ENCODE assay signal across 8 cellular contexts in genomic region chr19:1093811-1094553, GRCh38. TPM values are rescaled to one million over a fixed set of nuclear protein-coding genes. Genes with fewer than 3 reads are reported as not detected.
A peak's percentile ranks its signal among the peaks of the same experiment; 100 is the strongest.
DNase-seq lines count a peak whose midpoint lies in the region; ATAC-seq lines count a peak whose summit lies in the region.

No MANE protein-coding gene starts in this region.

- H3K27ac ChIP-seq in HUES48 (ENCODE audit: low read depth, low read length): no peak overlapping the region

- H3K4me3 Mint-ChIP-seq in activated T-helper 1 cell treated with anti-CD3 and anti-CD28 coated beads, Interleukin-12 subunit alpha, Interleukin-12 subunit beta, Interleukin-2, Interleukin-4 antibody, amounts not matched to agents 30 ng/mL and 10 ng/mL and 1 ng/mL, durations not matched to agents 14 hours and 24 hours and 36 hours: peak overlapping the region; percentile 94
- peak overlapping the region; percentile 87 for H3K4me3 Mint-ChIP-seq in stimulated activated effector memory CD8-positive, alpha-beta T cell treated with anti-CD3 and anti-CD28 coated beads, Interleukin-12 subunit alpha, Interleukin-12 subunit beta, amount 100 ng/mL, for 72 hours

- H3K27me3 Mint-ChIP-seq in activated T-helper 1 cell treated with anti-CD3 and anti-CD28 coated beads, Interleukin-12 subunit alpha, Interleukin-12 subunit beta, Interleukin-2, Interleukin-4 antibody, amounts not matched to agents 30 ng/mL and 10 ng/mL and 1 ng/mL, durations not matched to agents 14 hours and 24 hours and 36 hours (ENCODE audit: insufficient read depth): no peaks in the 10 kb centered on the region

- H3K27me3 ChIP-seq in HUES48 (ENCODE audit: control insufficient read depth, insufficient read depth, low read length) (no peaks in the 10 kb centered on the region), iPS-15b (ENCODE audit: control insufficient read depth, insufficient read depth, low read length) (no peaks in the 10 kb centered on the region)

- H3K27ac Mint-ChIP-seq in activated T-helper 1 cell treated with anti-CD3 and anti-CD28 coated beads, Interleukin-12 subunit alpha, Interleukin-12 subunit beta, Interleukin-2, Interleukin-4 antibody, amounts not matched to agents 30 ng/mL and 10 ng/mL and 1 ng/mL, durations not matched to agents 14 hours and 24 hours and 36 hours: peak overlapping the region; percentile 84
- H3K27ac Mint-ChIP-seq in stimulated activated effector memory CD8-positive, alpha-beta T cell treated with anti-CD3 and anti-CD28 coated beads, Interleukin-12 subunit alpha, Interleukin-12 subunit beta, amount 100 ng/mL, for 72 hours: peak overlapping the region; percentile 94

- H3K9me3 ChIP-seq in HUES48 (ENCODE audit: control insufficient read depth, insufficient read depth, low read length): no peaks in the 10 kb centered on the region
- no peaks in the 10 kb centered on the region for H3K9me3 ChIP-seq in iPS-15b (ENCODE audit: control insufficient read depth, insufficient read depth, low read length)

- intact Hi-C loops in activated T-helper 1 cell treated with anti-CD3 and anti-CD28 coated beads, Interleukin-12 subunit alpha, Interleukin-12 subunit beta, Interleukin-2, Interleukin-4 antibody, amounts not matched to agents 30 ng/mL and 10 ng/mL and 1 ng/mL, durations not matched to agents 14 hours and 24 hours and 36 hours (cut with micrococcal nuclease): no loop called here

- H3K4me1 ChIP-seq in HUES48 (ENCODE audit: control insufficient read depth, insufficient read depth, low read length): peaks cover 5% of the 10 kb centered on the region; the same call in 1 of the 2 replicates
- no peaks in the 10 kb centered on the region for H3K4me1 ChIP-seq in iPS-15b (ENCODE audit: control insufficient read depth, insufficient read depth, low read length)

- H3K36me3 ChIP-seq in HUES48 (ENCODE audit: control insufficient read depth, insufficient read depth, low read length) (peaks cover 38% of the 10 kb centered on the region), iPS-15b (ENCODE audit: control insufficient read depth, insufficient read depth, low read length) (peaks cover 23% of the 10 kb centered on the region)

- peaks cover 30% of the 10 kb centered on the region for H3K4me1 Mint-ChIP-seq in activated T-helper 1 cell treated with anti-CD3 and anti-CD28 coated beads, Interleukin-12 subunit alpha, Interleukin-12 subunit beta, Interleukin-2, Interleukin-4 antibody, amounts not matched to agents 30 ng/mL and 10 ng/mL and 1 ng/mL, durations not matched to agents 14 hours and 24 hours and 36 hours (ENCODE audit: low read depth)
- peaks cover 62% of the 10 kb centered on the region for H3K4me1 Mint-ChIP-seq in stimulated activated effector memory CD8-positive, alpha-beta T cell treated with anti-CD3 and anti-CD28 coated beads, Interleukin-12 subunit alpha, Interleukin-12 subunit beta, amount 100 ng/mL, for 72 hours

- ATAC-seq in stimulated activated effector memory CD8-positive, alpha-beta T cell treated with anti-CD3 and anti-CD28 coated beads, Interleukin-12 subunit alpha, Interleukin-12 subunit beta, amount 100 ng/mL, for 72 hours: no peak
- no peak for ATAC-seq in GM21390 (IDR thresholded peaks at IDR 0.05; ENCODE audit: unreplicated experiment)
- no peak for ATAC-seq in GM21423 (IDR thresholded peaks at IDR 0.05; ENCODE audit: unreplicated experiment)
- no peak for ATAC-seq in HG02885 (IDR thresholded peaks at IDR 0.05; ENCODE audit: poor library complexity, unreplicated experiment)

- H3K9ac ChIP-seq in HUES48 (ENCODE audit: low read depth, low read length) (peak overlapping the region; percentile 70), iPS-15b (ENCODE audit: low read depth, low read length) (peak overlapping the region; percentile 90)

- peak overlapping the region; percentile 95 for H3K4me3 ChIP-seq in HUES48 (ENCODE audit: low read depth, low read length)
- peak overlapping the region; percentile 78 for H3K4me3 ChIP-seq in iPS-15b (ENCODE audit: low read depth, low read length)

- peaks cover 3% of the 10 kb centered on the region for H3K36me3 Mint-ChIP-seq in activated T-helper 1 cell treated with anti-CD3 and anti-CD28 coated beads, Interleukin-12 subunit alpha, Interleukin-12 subunit beta, Interleukin-2, Interleukin-4 antibody, amounts not matched to agents 30 ng/mL and 10 ng/mL and 1 ng/mL, durations not matched to agents 14 hours and 24 hours and 36 hours (ENCODE audit: low read depth)
- H3K36me3 Mint-ChIP-seq in stimulated activated effector memory CD8-positive, alpha-beta T cell treated with anti-CD3 and anti-CD28 coated beads, Interleukin-12 subunit alpha, Interleukin-12 subunit beta, amount 100 ng/mL, for 72 hours: peaks cover 76% of the 10 kb centered on the region

- DNase-seq in activated T-helper 1 cell treated with anti-CD3 and anti-CD28 coated beads, Interleukin-12 subunit alpha, Interleukin-12 subunit beta, Interleukin-2, Interleukin-4 antibody, amounts not matched to agents 30 ng/mL and 10 ng/mL and 1 ng/mL, durations not matched to agents 14 hours and 24 hours and 36 hours (ENCODE audit: low spot score): no peak
- no peak for DNase-seq in stimulated activated effector memory CD8-positive, alpha-beta T cell treated with anti-CD3 and anti-CD28 coated beads, Interleukin-12 subunit alpha, Interleukin-12 subunit beta, amount 100 ng/mL, for 72 hours (ENCODE audit: low spot score in 2 of 2)
- no peak for DNase-seq in anterior cingulate cortex (lab: John Stamatoyannopoulos, UW)

- no peaks in the 10 kb centered on the region for H3K9me3 Mint-ChIP-seq in activated T-helper 1 cell treated with anti-CD3 and anti-CD28 coated beads, Interleukin-12 subunit alpha, Interleukin-12 subunit beta, Interleukin-2, Interleukin-4 antibody, amounts not matched to agents 30 ng/mL and 10 ng/mL and 1 ng/mL, durations not matched to agents 14 hours and 24 hours and 36 hours
- H3K9me3 Mint-ChIP-seq in stimulated activated effector memory CD8-positive, alpha-beta T cell treated with anti-CD3 and anti-CD28 coated beads, Interleukin-12 subunit alpha, Interleukin-12 subunit beta, amount 100 ng/mL, for 72 hours: no peaks in the 10 kb centered on the region

RNA-seq across cellular contexts. Expression of gene POLR2E, which starts 1.2 kb away (rescaled TPM):
- 265 and 282 TPM in 2 replicates for total RNA-seq in activated T-helper 1 cell treated with anti-CD3 and anti-CD28 coated beads, Interleukin-12 subunit alpha, Interleukin-12 subunit beta, Interleukin-2, Interleukin-4 antibody, amounts not matched to agents 30 ng/mL and 10 ng/mL and 1 ng/mL, durations not matched to agents 14 hours and 24 hours and 36 hours

RNA-seq across cellular contexts. Expression of gene GPX4, which starts 9.8 kb away (rescaled TPM):
- 236 and 241 TPM in 2 replicates for total RNA-seq in activated T-helper 1 cell treated with anti-CD3 and anti-CD28 coated beads, Interleukin-12 subunit alpha, Interleukin-12 subunit beta, Interleukin-2, Interleukin-4 antibody, amounts not matched to agents 30 ng/mL and 10 ng/mL and 1 ng/mL, durations not matched to agents 14 hours and 24 hours and 36 hours

RNA-seq across cellular contexts. Expression of gene ARHGAP45, which starts 27.0 kb away (rescaled TPM):
- 201 and 202 TPM in 2 replicates for total RNA-seq in activated T-helper 1 cell treated with anti-CD3 and anti-CD28 coated beads, Interleukin-12 subunit alpha, Interleukin-12 subunit beta, Interleukin-2, Interleukin-4 antibody, amounts not matched to agents 30 ng/mL and 10 ng/mL and 1 ng/mL, durations not matched to agents 14 hours and 24 hours and 36 hours

RNA-seq across cellular contexts. Expression of gene ABCA7, which starts 54.1 kb away (rescaled TPM):
- 15.8 and 18.3 TPM in 2 replicates for total RNA-seq in activated T-helper 1 cell treated with anti-CD3 and anti-CD28 coated beads, Interleukin-12 subunit alpha, Interleukin-12 subunit beta, Interleukin-2, Interleukin-4 antibody, amounts not matched to agents 30 ng/mL and 10 ng/mL and 1 ng/mL, durations not matched to agents 14 hours and 24 hours and 36 hours
